ENCODE assay signal across 6 cellular contexts in genomic region chr7:139670662-139671061, GRCh38.
A peak's percentile ranks its signal among the peaks of the same experiment; 100 is the strongest.
DNase-seq lines count a peak whose midpoint lies in the region; ATAC-seq, FAIRE-seq and TF ChIP-seq lines count a peak whose summit lies in the region.
"Not testable (repeated sequence)": the region's sequence is repeated elsewhere in the genome, so short reads cannot be mapped to it uniquely, and the experiment has no call there.

No MANE protein-coding gene starts in this region.

- CTCF ChIA-PET in HEK293 (lab: Yijun Ruan, JAX) = interaction anchor here (0.6 kb wide), 1 partner anchor 320 kb away, joined by 3 read pairs; no protein-coding TSS in a partner anchor
- CTCF ChIA-PET in K562 (lab: Yijun Ruan, JAX; ENCODE audit: low intra/inter-chr PET ratio) = interaction anchor here (0.7 kb wide), 1 partner anchor 69 kb away, joined by 3 read pairs; no protein-coding TSS in a partner anchor
- CTCF ChIA-PET in HepG2 (lab: Yijun Ruan, JAX; ENCODE audit: low intra/inter-chr PET ratio, low total read pairs) = not testable (repeated sequence)

- not testable (repeated sequence) for H3K9me3 ChIP-seq in HEK293 (ENCODE audit: control insufficient read depth, insufficient read depth, low read depth, low read length); T-helper 17 cell (ENCODE audit: control insufficient read depth, low read length, poor library complexity, severe bottlenecking); K562 (replicated peaks; ENCODE audit: control insufficient read depth, insufficient read depth, low read depth, low read length); HepG2 (ENCODE audit: low read length)

- not testable (repeated sequence) for BruUV-seq in K562 (replicated peaks; lab: Mats Ljungman, UMichigan); HepG2 (replicated peaks; lab: Mats Ljungman, UMichigan)

- not testable (repeated sequence) for H4K20me1 ChIP-seq in K562 (replicated peaks; ENCODE audit: control insufficient read depth, insufficient read depth, low read length); HepG2 (ENCODE audit: insufficient read depth, low read length)

- H2AFZ ChIP-seq in K562 (ENCODE audit: low read depth, low read length); HepG2 (ENCODE audit: low read length): not testable (repeated sequence)

- not testable (repeated sequence) for H3K27me3 ChIP-seq in K562 (ENCODE audit: control insufficient read depth in 2 of 2, insufficient read depth in 2 of 2, low read length in 2 of 2); HepG2 (ENCODE audit: control insufficient read depth in 1 of 2, insufficient read depth in 2 of 2, low read length in 2 of 2)

- not testable (repeated sequence) for H3K4me1 ChIP-seq in HEK293 (ENCODE audit: control insufficient read depth, insufficient read depth, low read length); K562 (replicated peaks in 1 of 2; ENCODE audit: control insufficient read depth in 2 of 2, insufficient read depth in 2 of 2, low read length in 2 of 2)
- H3K4me1 ChIP-seq in HepG2 (ENCODE audit: insufficient read depth, low read length) = peaks cover 53% of the 10 kb centered on the region

- TF ChIP-seq RAD21 in K562 (CRISPR knock-in tag; conservative IDR thresholded peaks at IDR 0.05 in 1 of 2, IDR thresholded peaks at IDR 0.05 in 1 of 2); HepG2 (CRISPR knock-in tag; IDR thresholded peaks at IDR 0.05): not testable (repeated sequence)

- intact Hi-C loops in K562 (cut with micrococcal nuclease); HepG2 (cut with micrococcal nuclease; ENCODE audit: unreplicated experiment): not testable (repeated sequence)

- in situ Hi-C loops in K562 (cut with MboI); HepG2 (cut with HindIII; ENCODE audit: extremely low pct_ligation_motif_present, low pct_unique_long_range_greater_than_20kb): not testable (repeated sequence)

- 55% methylated on average over 7 of the region's 7 CpGs for WGBS in K562 (ENCODE audit: insufficient coverage, low coverage, missing lambda C conversion rate)
- 94% methylated on average over 7 of the region's 7 CpGs for WGBS in HepG2 (ENCODE audit: low lambda C conversion rate)

- not testable (repeated sequence) for H3K36me3 ChIP-seq in HEK293 (ENCODE audit: control insufficient read depth in 2 of 2, insufficient read depth in 1 of 2, low read length in 2 of 2); K562 (ENCODE audit: control insufficient read depth, insufficient read depth, low read length)
- peaks cover 1 to 18% of the 10 kb centered on the region in 2 experiments; a peak in 4 of 5 replicates for H3K36me3 ChIP-seq in HepG2 (replicated peaks in 1 of 2; ENCODE audit: control insufficient read depth in 1 of 2, insufficient read depth in 2 of 2, low read length in 2 of 2)

- not testable (repeated sequence) for H3K9me1 ChIP-seq in K562 (ENCODE audit: control insufficient read depth, insufficient read depth, low read length)

- peaks cover 23% of the 10 kb centered on the region for H3K4me1 Mint-ChIP-seq in T-helper 17 cell

- not testable (repeated sequence) for H3K79me2 ChIP-seq in K562 (ENCODE audit: control insufficient read depth, insufficient read depth, low read length)
- peaks cover 14% of the 10 kb centered on the region for H3K79me2 ChIP-seq in HepG2 (ENCODE audit: insufficient read depth, low read length)

- not testable (repeated sequence) for DNase-seq in T-helper 17 cell; K562 (ENCODE audit: extremely low read depth in 1 of 4, low spot score in 3 of 4); HepG2 (ENCODE audit: low spot score)

- H3K27ac ChIP-seq in HEK293 (ENCODE audit: extremely low read depth, low read depth, low read length); K562 (ENCODE audit: extremely low read depth, low read depth, low read length); HepG2 (ENCODE audit: extremely low read length, insufficient read depth, low read length): not testable (repeated sequence)
- H3K27ac ChIP-seq in cingulate gyrus (ENCODE audit: low read depth, low read length) (peak overlapping the region; percentile 91), temporal lobe (ENCODE audit: low read depth, low read length) (peak overlapping the region; percentile 96)

- TF ChIP-seq POLR2A in K562 (conservative IDR thresholded peaks at IDR 0.05); HepG2 (IDR thresholded peaks at IDR 0.05; ENCODE audit: insufficient read depth in 1 of 2, low read depth in 2 of 2, low read length in 2 of 2): not testable (repeated sequence)

- H3K4me2 ChIP-seq in K562 (ENCODE audit: insufficient read depth, low read length); HepG2 (ENCODE audit: low read depth, low read length): not testable (repeated sequence)

- not testable (repeated sequence) for H3K9ac ChIP-seq in K562 (ENCODE audit: insufficient read depth in 1 of 2, low read depth in 2 of 2, low read length in 2 of 2); HepG2 (ENCODE audit: insufficient read depth, low read depth, low read length)

- POLR2A ChIA-PET in HEK293 (lab: Yijun Ruan, JAX) = not testable (repeated sequence)
- POLR2A ChIA-PET in K562 (lab: Yijun Ruan, JAX) = interaction anchor here (0.6 to 1.3 kb wide), 3 partner anchors 9 to 89 kb away, joined by 3 to 5 read pairs (median 3); no protein-coding TSS in a partner anchor
- POLR2A ChIA-PET in HepG2 (lab: Yijun Ruan, JAX) = interaction anchor here (0.6 to 1.6 kb wide), 2 partner anchors 9 to 332 kb away, joined by 3 read pairs; no protein-coding TSS in a partner anchor

- H3K4me3 Mint-ChIP-seq in T-helper 17 cell = not testable (repeated sequence)

- not testable (repeated sequence) for H3K4me3 ChIP-seq in HEK293 (ENCODE audit: low read depth, low read length); K562; HepG2 (replicated peaks in 1 of 3; ENCODE audit: insufficient read depth in 1 of 3, low read depth in 2 of 3, low read length in 3 of 3)

- FAIRE-seq in K562 (lab: Jason Lieb, UNC); HepG2 (lab: Jason Lieb, UNC): not testable (repeated sequence)

- peak overlapping the region; percentile 79 for H3K27ac Mint-ChIP-seq in T-helper 17 cell

- TF ChIP-seq CTCF in HEK293 (tag by site-specific recombination; IDR thresholded peaks at IDR 0.05); K562 (IDR thresholded peaks at IDR 0.05 in 2 of 3, conservative IDR thresholded peaks at IDR 0.05 in 1 of 3; ENCODE audit: insufficient read depth in 2 of 3, low read depth in 1 of 3, low read length in 3 of 3); HepG2 (CRISPR knock-in tag; IDR thresholded peaks at IDR 0.05): not testable (repeated sequence)

- H3K27me3 Mint-ChIP-seq in T-helper 17 cell = not testable (repeated sequence)

- TF ChIP-seq EP300 in K562 (IDR thresholded peaks at IDR 0.05; ENCODE audit: low read length); HepG2 (IDR thresholded peaks at IDR 0.05; ENCODE audit: low read depth in 2 of 2, low read length in 2 of 2); HepG2 (CRISPR knock-in tag; IDR thresholded peaks at IDR 0.05; ENCODE audit: borderline replicate concordance): not testable (repeated sequence)

- not testable (repeated sequence) for H3K36me3 Mint-ChIP-seq in T-helper 17 cell (ENCODE audit: low read depth)

- not testable (repeated sequence) for ATAC-seq in T-helper 17 cell, K562, HepG2

TF ChIP-seq in HEK293, 187 proteins besides CTCF, POLR2A, EP300 and RAD21:
- TF ChIP-seq ZNF362 (tag by site-specific recombination; IDR thresholded peaks at IDR 0.05) = 0 out of 2 replicates have a peak, but pooled peaks have one; percentile 20

TF ChIP-seq in K562, 482 proteins besides CTCF, POLR2A, EP300 and RAD21:
- peak; percentile 82 for TF ChIP-seq ZNF121 (CRISPR knock-in tag; conservative IDR thresholded peaks at IDR 0.05)
TF ChIP-seq in K562: peak in this region for 1; not testable (repeated sequence) for 481.

TF ChIP-seq in HepG2, 621 proteins besides CTCF, POLR2A, EP300 and RAD21:
- TF ChIP-seq U2AF2 (IDR thresholded peaks at IDR 0.05; ENCODE audit: low read depth, low read length) (0 out of 2 replicates have a peak, but pooled peaks have one; percentile 50), ZNF121 (CRISPR knock-in tag; IDR thresholded peaks at IDR 0.05) (peak; percentile 65)
